In genomic region chr21:38993561-38993960, GRCh38 we compare ENCODE assay signal across 10 cellular contexts.
DNase-seq lines count a peak whose midpoint lies in the region; ATAC-seq, FAIRE-seq and TF ChIP-seq lines count a peak whose summit lies in the region.
"Had no signal": no experiment of that assay in that cellular context is flagged by ENCODE, and none has a peak within 500 bp of the region (broad histone marks: within the 10 kb centered on the region; RNA-seq: fewer than 3 reads in every experiment).

No MANE protein-coding gene starts in this region.

- H3K4me2 ChIP-seq in A549, result peak overlapping the region; percentile 56
- H3K4me2 ChIP-seq: GM23338 had no signal

- no peak for FAIRE-seq in A549 (lab: Jason Lieb, UNC)

- H3K4me1 ChIP-seq in A549 (peaks cover 13% of the 10 kb centered on the region), esophagus (ENCODE audit: control insufficient read depth in 2 of 2, insufficient read depth in 2 of 2, low read length in 1 of 2) (peaks cover 6 to 19% of the 10 kb centered on the region in 2 donors)

- no peaks in the 10 kb centered on the region for H3K9me3 Mint-ChIP-seq in nephron progenitor cell
- H3K9me3 Mint-ChIP-seq: GM23338 had no signal

- TF ChIP-seq RAD21 in A549 (conservative IDR thresholded peaks at IDR 0.05 in 1 of 2, IDR thresholded peaks at IDR 0.05 in 1 of 2), result no peak

- 35% methylated on average over 4 of the region's 4 CpGs for WGBS in A549 (ENCODE audit: missing lambda C conversion rate)
- WGBS in esophagus, 2 donors, result 21 to 34% methylated on average over 4 of the region's 4 CpGs

- no peak overlapping the region for H3K4me3 Mint-ChIP-seq in nephron progenitor cell
- H3K4me3 Mint-ChIP-seq: GM23338 had no signal

- H3K4me3 ChIP-seq in A549, result no peak overlapping the region
- H3K4me3 ChIP-seq in MG63, result no peak overlapping the region
- H3K4me3 ChIP-seq in esophagus (ENCODE audit: low read depth in 1 of 2, low read length in 2 of 2), result no peak overlapping the region
- H3K4me3 ChIP-seq: GM23338 had no signal

- TF ChIP-seq EP300 in A549 (IDR thresholded peaks at IDR 0.05), result no peak

- POLR2A ChIA-PET in A549 (lab: Yijun Ruan, JAX), result interaction anchor here (0.9 to 1.7 kb wide), 2 partner anchors 10 to 162 kb away, joined by 3 to 4 read pairs; no protein-coding TSS in a partner anchor

- H3K36me3 Mint-ChIP-seq in nephron progenitor cell (ENCODE audit: low read depth), result no peaks in the 10 kb centered on the region

- H3K9me3 ChIP-seq in A549 (no peaks in the 10 kb centered on the region), MG63 (no peaks in the 10 kb centered on the region), esophagus (ENCODE audit: control insufficient read depth in 2 of 2, insufficient read depth in 1 of 2, low read depth in 1 of 2, low read length in 1 of 2) (no peaks in the 10 kb centered on the region)

- H3K27ac ChIP-seq in A549, result peak overlapping the region; percentile 54 to 77; a peak in 5 of 6 replicates
- H3K27ac ChIP-seq in esophagus (ENCODE audit: low read depth in 2 of 2, low read length in 1 of 2), result peak overlapping the region; percentile 70 to 73

- peaks cover 61% of the 10 kb centered on the region for H3K4me1 Mint-ChIP-seq in nephron progenitor cell

- peak overlapping the region; percentile 5 for H3K27ac Mint-ChIP-seq in nephron progenitor cell
- H3K27ac Mint-ChIP-seq: GM23338 had no signal

- peaks cover 3% of the 10 kb centered on the region for H3K27me3 Mint-ChIP-seq in nephron progenitor cell (ENCODE audit: low read depth, poor library complexity)

- DNase-seq in A549 (ENCODE audit: low read depth in 1 of 2, low spot score in 1 of 2) (peak; percentile 15 to 32), MG63 (peak; percentile 95), nephron progenitor cell (no peak), inferior parietal cortex (ENCODE audit: extremely low spot score) (no peak), GM10266 (ENCODE audit: extremely low spot score) (no peak)
- DNase-seq in stimulated activated CD4-positive, alpha-beta T cell treated with anti-CD3 and anti-CD28 coated beads, Interleukin-4, amount 100 ng/mL, for 1 hour, result no peak
- DNase-seq: DND-41 had no signal

- TF ChIP-seq CTCF in A549 (IDR thresholded peaks at IDR 0.05) (no peak), nephron progenitor cell (IDR thresholded peaks at IDR 0.05) (no peak), GM10266 (IDR thresholded peaks at IDR 0.05; ENCODE audit: control insufficient read depth, insufficient read depth, low read depth, missing control alignments) (no peak)

- H3K36me3 ChIP-seq in MG63 (no peaks in the 10 kb centered on the region), esophagus (ENCODE audit: control insufficient read depth in 2 of 2, insufficient read depth in 2 of 2, low read length in 1 of 2) (no peaks in the 10 kb centered on the region)

- peak in 1 of 2 experiments; percentile 62; a peak in 2 of 6 replicates for ATAC-seq in A549
- ATAC-seq in HG02852 (IDR thresholded peaks at IDR 0.05; ENCODE audit: unreplicated experiment), result no peak
- ATAC-seq: GM23338 had no signal

- H3K27me3 ChIP-seq in MG63 (no peaks in the 10 kb centered on the region), esophagus (ENCODE audit: control insufficient read depth in 1 of 2, insufficient read depth in 2 of 2, low read length in 2 of 2) (no peaks in the 10 kb centered on the region)

- no peak for TF ChIP-seq POLR2A in A549 (IDR thresholded peaks at IDR 0.05; ENCODE audit: low read length)

- CTCF ChIA-PET in A549 (lab: Yijun Ruan, JAX), result interaction anchor here (0.6 kb wide), 1 partner anchor 93 kb away, joined by 5 read pairs; no protein-coding TSS in a partner anchor

TF ChIP-seq in A549, 52 proteins besides CTCF, POLR2A, EP300 and RAD21:
- TF ChIP-seq POLR2AphosphoS2 (conservative IDR thresholded peaks at IDR 0.05; ENCODE audit: low read length), result no peak
- TF ChIP-seq ZFP36 (IDR thresholded peaks at IDR 0.05; ENCODE audit: borderline replicate concordance, partially characterized antibody), result no peak
- TF ChIP-seq PBX3 (IDR thresholded peaks at IDR 0.05), result no peak
- TF ChIP-seq TP53 (CRISPR knock-in tag; IDR thresholded peaks at IDR 0.05), result no peak
- TF ChIP-seq ATOH8 (CRISPR knock-in tag; IDR thresholded peaks at IDR 0.05; ENCODE audit: low read depth), result no peak
- no peak for TF ChIP-seq BCL3 (IDR thresholded peaks at IDR 0.05)
- no peak for TF ChIP-seq ZSCAN20 (CRISPR knock-in tag; IDR thresholded peaks at IDR 0.05)
- no peak for TF ChIP-seq FOSL2 (IDR thresholded peaks at IDR 0.05)
- TF ChIP-seq FOSL2 (CRISPR knock-in tag; IDR thresholded peaks at IDR 0.05), result no peak
- TF ChIP-seq BHLHE40 (IDR thresholded peaks at IDR 0.05; ENCODE audit: low read depth, low read length), result no peak
- no peak for TF ChIP-seq HOXB13 (CRISPR knock-in tag; IDR thresholded peaks at IDR 0.05; ENCODE audit: low read depth)

Comparison
In these comparisons a context has a peak if more than half of its experiments do, and no peak if none do; other contexts are left out.
1. DNase-seq: peak in A549 (2 of 2) and MG63 (single experiment); none in nephron progenitor cell (single experiment), stimulated activated CD4-positive, alpha-beta T cell treated with anti-CD3 and anti-CD28 coated beads, Interleukin-4, amount 100 ng/mL, for 1 hour (single experiment), inferior parietal cortex (single experiment) and GM10266 (single experiment).